ENCODE assay signal across 26 cellular contexts in genomic region chr20:52178691-52179090, GRCh38.
"Had no signal": no experiment of that assay in that cellular context is flagged by ENCODE, and none has a peak within 500 bp of the region (broad histone marks: within the 10 kb centered on the region; RNA-seq: fewer than 3 reads in every experiment).

No MANE protein-coding gene starts in this region.

- DNase-seq: activated CD4-positive, alpha-beta memory T cell treated with anti-CD3 and anti-CD28 coated beads, Interleukin-2, amount 10 ng/mL, durations not matched to agents 7 days and 5 days; activated CD4-positive, alpha-beta T cell treated with anti-CD3 and anti-CD28 coated beads, Interleukin-2, amount 50 U/mL, for 1 hour; activated CD8-positive, alpha-beta memory T cell treated with anti-CD3 and anti-CD28 coated beads, Interleukin-2, amount 50 U/mL, for 4 hours; activated effector memory CD4-positive, alpha-beta T cell treated with anti-CD3 and anti-CD28 coated beads, Interleukin-2, amount 50 U/mL, for 16 hours; activated naive CD4-positive, alpha-beta T cell treated with Interleukin-2 at 50 U/mL for 16 hours; activated naive CD8-positive, alpha-beta T cell treated with anti-CD3 and anti-CD28 coated beads, Interleukin-2, amount 10 ng/mL, durations not matched to agents 7 days and 5 days; aorta; caudate nucleus; MG63; NCI-H1105 treated with DMSO at 0.1 percent for 48 hours; NCI-H1436 treated with DMSO at 0.1 percent for 48 hours; NCI-H187; NCI-H2081; NCI-H226; NCI-H526; NCI-H774; OCI-M1; Right ventricle myocardium superior; SJCRH30; SK-N-SH had no signal

- H3K27me3 Mint-ChIP-seq: activated CD4-positive, alpha-beta memory T cell treated with anti-CD3 and anti-CD28 coated beads, Interleukin-2, amount 10 ng/mL, durations not matched to agents 7 days and 5 days; activated CD4-positive, alpha-beta T cell treated with anti-CD3 and anti-CD28 coated beads for 36 hours; activated naive CD8-positive, alpha-beta T cell treated with anti-CD3 and anti-CD28 coated beads, Interleukin-2, amount 10 ng/mL, durations not matched to agents 7 days and 5 days had no signal

- H3K36me3 ChIP-seq: breast epithelium had no signal

- H3K4me3 ChIP-seq: breast epithelium, MG63, SJCRH30 had no signal

- H3K27ac Mint-ChIP-seq: activated CD4-positive, alpha-beta memory T cell treated with anti-CD3 and anti-CD28 coated beads, Interleukin-2, amount 10 ng/mL, durations not matched to agents 7 days and 5 days; activated naive CD8-positive, alpha-beta T cell treated with anti-CD3 and anti-CD28 coated beads, Interleukin-2, amount 10 ng/mL, durations not matched to agents 7 days and 5 days; activated T-helper 1 cell treated with anti-CD3 and anti-CD28 coated beads, Interleukin-12 subunit alpha, Interleukin-12 subunit beta, Interleukin-2, Interleukin-4 antibody, amounts not matched to agents 30 ng/mL and 10 ng/mL and 1 ng/mL, durations not matched to agents 14 hours and 24 hours and 36 hours had no signal

- H3K4me1 ChIP-seq: breast epithelium, SJCRH30 had no signal

- H3K4me2 ChIP-seq: SK-N-SH had no signal

- H3K4me3 Mint-ChIP-seq: activated CD4-positive, alpha-beta memory T cell treated with anti-CD3 and anti-CD28 coated beads, Interleukin-2, amount 10 ng/mL, durations not matched to agents 7 days and 5 days; activated CD4-positive, alpha-beta T cell treated with anti-CD3 and anti-CD28 coated beads for 36 hours; activated naive CD8-positive, alpha-beta T cell treated with anti-CD3 and anti-CD28 coated beads, Interleukin-2, amount 10 ng/mL, durations not matched to agents 7 days and 5 days; activated T-helper 1 cell treated with anti-CD3 and anti-CD28 coated beads, Interleukin-12 subunit alpha, Interleukin-12 subunit beta, Interleukin-2, Interleukin-4 antibody, amounts not matched to agents 30 ng/mL and 10 ng/mL and 1 ng/mL, durations not matched to agents 14 hours and 24 hours and 36 hours had no signal

- H3K9me3 Mint-ChIP-seq: activated CD4-positive, alpha-beta memory T cell treated with anti-CD3 and anti-CD28 coated beads, Interleukin-2, amount 10 ng/mL, durations not matched to agents 7 days and 5 days; activated naive CD8-positive, alpha-beta T cell treated with anti-CD3 and anti-CD28 coated beads, Interleukin-2, amount 10 ng/mL, durations not matched to agents 7 days and 5 days; activated T-helper 1 cell treated with anti-CD3 and anti-CD28 coated beads, Interleukin-12 subunit alpha, Interleukin-12 subunit beta, Interleukin-2, Interleukin-4 antibody, amounts not matched to agents 30 ng/mL and 10 ng/mL and 1 ng/mL, durations not matched to agents 14 hours and 24 hours and 36 hours had no signal

- H3K27ac ChIP-seq: breast epithelium, RWPE1, SJCRH30, VCaP had no signal

- H3K27me3 ChIP-seq: breast epithelium, MG63, SJCRH30 had no signal

- H3K9ac ChIP-seq: SK-N-SH had no signal

- ATAC-seq: Panc1 had no signal
